8 cellular contexts compared by ENCODE assay signal in the genomic region with DNA sequence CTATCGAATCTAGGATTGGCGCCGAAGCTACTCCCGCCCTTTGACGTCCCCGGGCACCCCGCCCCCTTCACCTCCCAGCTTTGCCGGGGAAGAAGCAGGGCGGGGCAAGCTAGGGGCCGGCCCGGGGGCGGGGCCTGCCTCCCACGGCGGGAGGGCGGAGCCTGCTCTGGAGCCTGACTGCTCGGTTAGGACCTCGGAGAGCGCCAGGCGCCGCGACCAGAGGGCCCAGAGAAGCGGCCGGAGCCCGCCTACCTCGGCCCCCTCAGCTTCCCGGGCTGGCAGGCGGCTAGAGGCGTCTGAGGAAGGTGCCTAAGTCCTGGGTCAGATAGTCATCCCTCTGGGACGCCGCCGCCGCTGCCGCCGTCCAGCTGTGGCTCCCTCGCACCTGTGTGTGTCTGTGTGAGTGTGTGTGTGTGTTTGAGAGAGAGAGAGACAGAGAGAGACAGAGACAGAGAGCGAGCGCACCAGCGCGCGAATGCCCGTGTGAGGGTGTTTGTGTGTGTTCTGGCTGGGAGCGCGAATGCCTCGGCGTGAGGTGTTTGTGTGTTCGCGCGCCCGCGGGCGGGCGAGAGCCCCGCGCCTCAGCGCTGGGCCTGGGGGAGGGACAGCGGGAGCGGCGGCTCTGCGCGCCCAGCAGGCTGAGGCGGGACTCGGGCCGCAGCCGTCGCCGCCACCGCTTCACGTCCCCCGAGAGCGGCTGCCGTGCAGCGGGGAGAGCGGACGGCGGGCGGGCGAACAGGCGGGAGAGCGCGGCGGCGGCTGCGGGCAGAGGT. TPM values are rescaled to one million over a fixed set of nuclear protein-coding genes. Genes with fewer than 3 reads are reported as not detected.
A peak's percentile ranks its signal among the peaks of the same experiment; 100 is the strongest.
DNase-seq lines count a peak whose midpoint lies in the region; ATAC-seq and TF ChIP-seq lines count a peak whose summit lies in the region.

A gene (plus strand): TSS at position 176 of the 773 bp plus-strand sequence. CDS start 1,374 bp downstream, outside the sequence.

- H3K4me2 ChIP-seq in GM23338: peak within 1 kb of the TSS; percentile 94

- H3K27ac Mint-ChIP-seq in GM23338 (peak within 1 kb of the TSS; percentile 78), T-helper 17 cell (no peak within 1 kb of the TSS), chondrocyte (ENCODE audit: unreplicated experiment) (no peak within 1 kb of the TSS)

- ATAC-seq in GM23338 (peak; percentile 92), T-helper 17 cell (peak; percentile 80), left colon (peak; percentile 100)

- H3K4me1 Mint-ChIP-seq in GM23338: peaks cover 13% of the 10 kb centered on the region; the same call in 2 of the 3 replicates
- peaks cover 4% of the 10 kb centered on the region for H3K4me1 Mint-ChIP-seq in T-helper 17 cell
- H3K4me1 Mint-ChIP-seq in chondrocyte (ENCODE audit: low read depth): peaks cover 13% of the 10 kb centered on the region

- H3K4me3 Mint-ChIP-seq in GM23338 (peak within 1 kb of the TSS; percentile 87), T-helper 17 cell (peak within 1 kb of the TSS; percentile 76), chondrocyte (ENCODE audit: unreplicated experiment) (peak within 1 kb of the TSS; percentile 79)

- H3K27me3 ChIP-seq in GM23338 (ENCODE audit: insufficient read depth): no peaks in the 10 kb centered on the region

- H3K36me3 Mint-ChIP-seq in GM23338 (ENCODE audit: low read depth) (peaks cover 3% of the 10 kb centered on the region; the same call in 2 of the 3 replicates), T-helper 17 cell (ENCODE audit: low read depth) (peaks cover 6% of the 10 kb centered on the region), chondrocyte (ENCODE audit: low read depth) (no peaks in the 10 kb centered on the region)

- H3K9me3 ChIP-seq in T-helper 17 cell (ENCODE audit: control insufficient read depth, low read length, poor library complexity, severe bottlenecking): peaks cover 4% of the 10 kb centered on the region

- H3K9me2 ChIP-seq in GM23338 (ENCODE audit: insufficient read depth): no peaks in the 10 kb centered on the region

- H3F3A ChIP-seq in GM23338 (replicated peaks; ENCODE audit: low read depth): no peaks in the 10 kb centered on the region

- TF ChIP-seq CTCF in GM23338 (conservative IDR thresholded peaks at IDR 0.05; ENCODE audit: low read depth in 2 of 2) (no peak), chondrocyte (IDR thresholded peaks at IDR 0.05) (no peak)

- DNase-seq in NCI-H1436 (lab: John Stamatoyannopoulos, UW): peak; percentile 100
- DNase-seq in NCI-H1436 treated with DMSO at 0.1 percent for 48 hours (lab: John Stamatoyannopoulos, UW): no peak
- peak; percentile 99 for DNase-seq in GM23338 (ENCODE audit: low spot score)
- DNase-seq in KBM-7: peak; percentile 84
- DNase-seq in T-helper 17 cell: peak in 1 of 3 donors; percentile 10
- DNase-seq in chondrocyte (ENCODE audit: low spot score): peak; percentile 84
- peak; percentile 88 to 92 for DNase-seq in left colon
- peak in 3 of 4 experiments; percentile 2 to 57 (median 11) for DNase-seq in stimulated activated CD4-positive, alpha-beta T cell treated with anti-CD3 and anti-CD28 coated beads, Interleukin-1b, Interleukin-23, amount 100 ng/mL, for 24 hours (ENCODE audit: low read depth in 4 of 4, low spot score in 1 of 4)

- in situ Hi-C loops in KBM-7 (cut with MboI; ENCODE audit: low pct_unique_long_range_greater_than_20kb, low sequenced_read_pairs): no loop called here

- peak within 1 kb of the TSS; percentile 92 for H2AFZ ChIP-seq in GM23338

- peaks cover 11% of the 10 kb centered on the region for H3K4me1 ChIP-seq in GM23338 (ENCODE audit: insufficient read depth)

- intact Hi-C loops in left colon (cut with DNase I, micrococcal nuclease): no loop called here

- peak within 1 kb of the TSS; percentile 86 for H3K4me3 ChIP-seq in GM23338

- H3K79me2 ChIP-seq in GM23338 (replicated peaks; ENCODE audit: insufficient read depth): 0 out of 2 replicates have a peak, but pooled peaks cover 4% of the 10 kb centered on the region

- H3K9me3 Mint-ChIP-seq in GM23338 (peaks cover 5% of the 10 kb centered on the region), chondrocyte (ENCODE audit: low read depth) (no peaks in the 10 kb centered on the region)

- H3K27me3 Mint-ChIP-seq in GM23338 (ENCODE audit: insufficient read depth, low read depth, poor library complexity): peaks cover 9% of the 10 kb centered on the region
- peaks cover 47% of the 10 kb centered on the region for H3K27me3 Mint-ChIP-seq in T-helper 17 cell
- H3K27me3 Mint-ChIP-seq in chondrocyte (ENCODE audit: low read depth): peaks cover 50% of the 10 kb centered on the region

- H3K27ac ChIP-seq in GM23338 (ENCODE audit: low read depth): no peak within 1 kb of the TSS

- H3K36me3 ChIP-seq in GM23338 (ENCODE audit: insufficient read depth): no peaks in the 10 kb centered on the region

- no peaks in the 10 kb centered on the region for H4K20me1 ChIP-seq in GM23338 (replicated peaks; ENCODE audit: insufficient read depth)

TF ChIP-seq in GM23338, 12 proteins besides CTCF, POLR2A, EP300 and RAD21 (continues in another document):
- TF ChIP-seq, protein P1, sequence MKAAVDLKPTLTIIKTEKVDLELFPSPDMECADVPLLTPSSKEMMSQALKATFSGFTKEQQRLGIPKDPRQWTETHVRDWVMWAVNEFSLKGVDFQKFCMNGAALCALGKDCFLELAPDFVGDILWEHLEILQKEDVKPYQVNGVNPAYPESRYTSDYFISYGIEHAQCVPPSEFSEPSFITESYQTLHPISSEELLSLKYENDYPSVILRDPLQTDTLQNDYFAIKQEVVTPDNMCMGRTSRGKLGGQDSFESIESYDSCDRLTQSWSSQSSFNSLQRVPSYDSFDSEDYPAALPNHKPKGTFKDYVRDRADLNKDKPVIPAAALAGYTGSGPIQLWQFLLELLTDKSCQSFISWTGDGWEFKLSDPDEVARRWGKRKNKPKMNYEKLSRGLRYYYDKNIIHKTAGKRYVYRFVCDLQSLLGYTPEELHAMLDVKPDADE (IDR thresholded peaks at IDR 0.05): no peak
- TF ChIP-seq EZH2phosphoT487 (IDR thresholded peaks at IDR 0.05; ENCODE audit: unreplicated experiment) (no peak), STAT1 (IDR thresholded peaks at IDR 0.05; ENCODE audit: unreplicated experiment) (no peak), ZNF331 (CRISPR knock-in tag; IDR thresholded peaks at IDR 0.05; ENCODE audit: low read depth) (no peak), JUNB (IDR thresholded peaks at IDR 0.05; ENCODE audit: unreplicated experiment) (no peak), CREB1 (CRISPR knock-in tag; IDR thresholded peaks at IDR 0.05; ENCODE audit: low read depth) (peak; percentile 87), EZH2 (IDR thresholded peaks at IDR 0.05; ENCODE audit: low read depth, unreplicated experiment) (no peak), POLR2AphosphoS5 (IDR thresholded peaks at IDR 0.05; ENCODE audit: low read depth) (peak; percentile 33), NANOG (IDR thresholded peaks at IDR 0.05; ENCODE audit: borderline replicate concordance) (no peak)
- TF ChIP-seq, protein P2, sequence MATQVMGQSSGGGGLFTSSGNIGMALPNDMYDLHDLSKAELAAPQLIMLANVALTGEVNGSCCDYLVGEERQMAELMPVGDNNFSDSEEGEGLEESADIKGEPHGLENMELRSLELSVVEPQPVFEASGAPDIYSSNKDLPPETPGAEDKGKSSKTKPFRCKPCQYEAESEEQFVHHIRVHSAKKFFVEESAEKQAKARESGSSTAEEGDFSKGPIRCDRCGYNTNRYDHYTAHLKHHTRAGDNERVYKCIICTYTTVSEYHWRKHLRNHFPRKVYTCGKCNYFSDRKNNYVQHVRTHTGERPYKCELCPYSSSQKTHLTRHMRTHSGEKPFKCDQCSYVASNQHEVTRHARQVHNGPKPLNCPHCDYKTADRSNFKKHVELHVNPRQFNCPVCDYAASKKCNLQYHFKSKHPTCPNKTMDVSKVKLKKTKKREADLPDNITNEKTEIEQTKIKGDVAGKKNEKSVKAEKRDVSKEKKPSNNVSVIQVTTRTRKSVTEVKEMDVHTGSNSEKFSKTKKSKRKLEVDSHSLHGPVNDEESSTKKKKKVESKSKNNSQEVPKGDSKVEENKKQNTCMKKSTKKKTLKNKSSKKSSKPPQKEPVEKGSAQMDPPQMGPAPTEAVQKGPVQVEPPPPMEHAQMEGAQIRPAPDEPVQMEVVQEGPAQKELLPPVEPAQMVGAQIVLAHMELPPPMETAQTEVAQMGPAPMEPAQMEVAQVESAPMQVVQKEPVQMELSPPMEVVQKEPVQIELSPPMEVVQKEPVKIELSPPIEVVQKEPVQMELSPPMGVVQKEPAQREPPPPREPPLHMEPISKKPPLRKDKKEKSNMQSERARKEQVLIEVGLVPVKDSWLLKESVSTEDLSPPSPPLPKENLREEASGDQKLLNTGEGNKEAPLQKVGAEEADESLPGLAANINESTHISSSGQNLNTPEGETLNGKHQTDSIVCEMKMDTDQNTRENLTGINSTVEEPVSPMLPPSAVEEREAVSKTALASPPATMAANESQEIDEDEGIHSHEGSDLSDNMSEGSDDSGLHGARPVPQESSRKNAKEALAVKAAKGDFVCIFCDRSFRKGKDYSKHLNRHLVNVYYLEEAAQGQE (IDR thresholded peaks at IDR 0.05; ENCODE audit: unreplicated experiment): peak; percentile 87

RNA-seq across cellular contexts. Expression of the gene that starts here (rescaled TPM):
- total RNA-seq in GM23338 (2014; rRNA removed; shearing (Covaris generic)): 2.9 and 4.2 TPM in 2 replicates
- 2.1 and 6.0 TPM in 2 replicates for polyA plus RNA-seq in GM23338 (2016; fragmentation: Nextera tagmentation; extraction: Ambion mirVana)
- total RNA-seq in T-helper 17 cell: not detected
- total RNA-seq in chondrocyte: not detected in 3 replicates
- total RNA-seq in left colon: under 1 TPM; 0.21 to 0.61 TPM

Comparison
In these comparisons a context has a peak if more than half of its experiments do, and no peak if none do; other contexts are left out.
1. Peak in ATAC-seq in T-helper 17 cell; RNA of the gene not detected or under 1 TPM.
2. Peak in DNase-seq in chondrocyte; RNA of the gene not detected or under 1 TPM.
3. Peak in DNase-seq and ATAC-seq in left colon; RNA of the gene not detected or under 1 TPM.